ENCODE assay signal across 1 cellular context in genomic region chr6:167956491-167956890, GRCh38.
TF ChIP-seq lines count a peak whose summit lies in the region.

No MANE protein-coding gene starts in this region.

TF ChIP-seq in HepG2, 621 proteins besides CTCF, POLR2A, EP300 and RAD21 (continued from another document):
- TF ChIP-seq, protein P1, sequence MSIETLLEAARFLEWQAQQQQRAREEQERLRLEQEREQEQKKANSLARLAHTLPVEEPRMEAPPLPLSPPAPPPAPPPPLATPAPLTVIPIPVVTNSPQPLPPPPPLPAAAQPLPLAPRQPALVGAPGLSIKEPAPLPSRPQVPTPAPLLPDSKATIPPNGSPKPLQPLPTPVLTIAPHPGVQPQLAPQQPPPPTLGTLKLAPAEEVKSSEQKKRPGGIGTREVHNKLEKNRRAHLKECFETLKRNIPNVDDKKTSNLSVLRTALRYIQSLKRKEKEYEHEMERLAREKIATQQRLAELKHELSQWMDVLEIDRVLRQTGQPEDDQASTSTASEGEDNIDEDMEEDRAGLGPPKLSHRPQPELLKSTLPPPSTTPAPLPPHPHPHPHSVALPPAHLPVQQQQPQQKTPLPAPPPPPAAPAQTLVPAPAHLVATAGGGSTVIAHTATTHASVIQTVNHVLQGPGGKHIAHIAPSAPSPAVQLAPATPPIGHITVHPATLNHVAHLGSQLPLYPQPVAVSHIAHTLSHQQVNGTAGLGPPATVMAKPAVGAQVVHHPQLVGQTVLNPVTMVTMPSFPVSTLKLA (IDR thresholded peaks at IDR 0.05): peak; percentile 32; the same call in 1 of the 2 replicates
- TF ChIP-seq ZNF142 (CRISPR knock-in tag; IDR thresholded peaks at IDR 0.05): no peak
- TF ChIP-seq, protein P2, sequence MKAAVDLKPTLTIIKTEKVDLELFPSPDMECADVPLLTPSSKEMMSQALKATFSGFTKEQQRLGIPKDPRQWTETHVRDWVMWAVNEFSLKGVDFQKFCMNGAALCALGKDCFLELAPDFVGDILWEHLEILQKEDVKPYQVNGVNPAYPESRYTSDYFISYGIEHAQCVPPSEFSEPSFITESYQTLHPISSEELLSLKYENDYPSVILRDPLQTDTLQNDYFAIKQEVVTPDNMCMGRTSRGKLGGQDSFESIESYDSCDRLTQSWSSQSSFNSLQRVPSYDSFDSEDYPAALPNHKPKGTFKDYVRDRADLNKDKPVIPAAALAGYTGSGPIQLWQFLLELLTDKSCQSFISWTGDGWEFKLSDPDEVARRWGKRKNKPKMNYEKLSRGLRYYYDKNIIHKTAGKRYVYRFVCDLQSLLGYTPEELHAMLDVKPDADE (CRISPR knock-in tag; IDR thresholded peaks at IDR 0.05): no peak
TF ChIP-seq in HepG2: peak in this region for 3.
